In the genomic region with DNA sequence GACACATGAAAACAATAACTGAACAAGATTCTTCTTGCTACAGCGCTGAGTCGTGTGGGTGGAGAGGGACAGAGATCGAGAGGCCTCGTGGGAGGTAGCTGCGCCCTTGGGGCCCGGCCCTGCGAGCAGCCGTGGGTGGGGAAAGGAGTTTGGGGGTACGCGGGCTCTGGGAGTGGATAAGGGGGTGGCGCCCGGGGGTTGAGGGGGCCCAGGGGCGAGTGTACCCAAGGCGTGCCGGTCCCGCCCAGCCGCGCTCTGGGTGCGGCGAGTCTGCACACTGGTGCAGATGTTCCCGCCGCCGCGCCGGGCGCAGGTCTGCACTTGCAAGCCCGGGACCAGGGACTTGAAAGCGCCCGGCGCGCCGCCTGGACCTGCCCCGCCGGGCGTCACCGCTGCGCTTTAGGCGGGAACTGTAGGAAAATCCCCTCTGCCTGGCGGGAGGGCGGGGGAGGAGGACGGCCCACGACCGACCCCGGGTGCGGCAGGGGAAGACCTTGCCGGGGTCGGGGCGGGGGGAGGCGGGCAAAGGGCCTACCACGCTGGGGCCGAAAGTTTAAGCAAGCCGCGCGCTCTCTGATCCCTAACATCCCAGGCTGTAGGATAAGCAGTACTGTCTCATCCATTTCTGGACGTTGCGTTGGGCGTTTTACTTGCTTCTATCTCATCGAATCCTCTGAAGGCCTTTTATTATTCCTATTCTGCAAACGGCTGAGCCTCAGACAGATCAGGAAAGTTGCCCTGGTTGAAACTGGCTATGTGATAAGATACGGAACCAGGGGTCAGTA, we compare ENCODE assay signal across 1 cellular context.
TF ChIP-seq lines count a peak whose summit lies in the region.

No MANE protein-coding gene starts in this region.

TF ChIP-seq in HepG2, 621 proteins besides CTCF, POLR2A, EP300 and RAD21 (continues in another document):
- TF ChIP-seq, protein P1, sequence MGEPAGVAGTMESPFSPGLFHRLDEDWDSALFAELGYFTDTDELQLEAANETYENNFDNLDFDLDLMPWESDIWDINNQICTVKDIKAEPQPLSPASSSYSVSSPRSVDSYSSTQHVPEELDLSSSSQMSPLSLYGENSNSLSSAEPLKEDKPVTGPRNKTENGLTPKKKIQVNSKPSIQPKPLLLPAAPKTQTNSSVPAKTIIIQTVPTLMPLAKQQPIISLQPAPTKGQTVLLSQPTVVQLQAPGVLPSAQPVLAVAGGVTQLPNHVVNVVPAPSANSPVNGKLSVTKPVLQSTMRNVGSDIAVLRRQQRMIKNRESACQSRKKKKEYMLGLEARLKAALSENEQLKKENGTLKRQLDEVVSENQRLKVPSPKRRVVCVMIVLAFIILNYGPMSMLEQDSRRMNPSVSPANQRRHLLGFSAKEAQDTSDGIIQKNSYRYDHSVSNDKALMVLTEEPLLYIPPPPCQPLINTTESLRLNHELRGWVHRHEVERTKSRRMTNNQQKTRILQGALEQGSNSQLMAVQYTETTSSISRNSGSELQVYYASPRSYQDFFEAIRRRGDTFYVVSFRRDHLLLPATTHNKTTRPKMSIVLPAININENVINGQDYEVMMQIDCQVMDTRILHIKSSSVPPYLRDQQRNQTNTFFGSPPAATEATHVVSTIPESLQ (CRISPR knock-in tag; conservative IDR thresholded peaks at IDR 0.05): no peak
- no peak for TF ChIP-seq ZKSCAN5 (CRISPR knock-in tag; IDR thresholded peaks at IDR 0.05)
- TF ChIP-seq ASH2L (IDR thresholded peaks at IDR 0.05; ENCODE audit: insufficient read length, low read depth, low read length): no peak
- TF ChIP-seq SNAPC2 (CRISPR knock-in tag; IDR thresholded peaks at IDR 0.05): no peak
- TF ChIP-seq, protein P2, sequence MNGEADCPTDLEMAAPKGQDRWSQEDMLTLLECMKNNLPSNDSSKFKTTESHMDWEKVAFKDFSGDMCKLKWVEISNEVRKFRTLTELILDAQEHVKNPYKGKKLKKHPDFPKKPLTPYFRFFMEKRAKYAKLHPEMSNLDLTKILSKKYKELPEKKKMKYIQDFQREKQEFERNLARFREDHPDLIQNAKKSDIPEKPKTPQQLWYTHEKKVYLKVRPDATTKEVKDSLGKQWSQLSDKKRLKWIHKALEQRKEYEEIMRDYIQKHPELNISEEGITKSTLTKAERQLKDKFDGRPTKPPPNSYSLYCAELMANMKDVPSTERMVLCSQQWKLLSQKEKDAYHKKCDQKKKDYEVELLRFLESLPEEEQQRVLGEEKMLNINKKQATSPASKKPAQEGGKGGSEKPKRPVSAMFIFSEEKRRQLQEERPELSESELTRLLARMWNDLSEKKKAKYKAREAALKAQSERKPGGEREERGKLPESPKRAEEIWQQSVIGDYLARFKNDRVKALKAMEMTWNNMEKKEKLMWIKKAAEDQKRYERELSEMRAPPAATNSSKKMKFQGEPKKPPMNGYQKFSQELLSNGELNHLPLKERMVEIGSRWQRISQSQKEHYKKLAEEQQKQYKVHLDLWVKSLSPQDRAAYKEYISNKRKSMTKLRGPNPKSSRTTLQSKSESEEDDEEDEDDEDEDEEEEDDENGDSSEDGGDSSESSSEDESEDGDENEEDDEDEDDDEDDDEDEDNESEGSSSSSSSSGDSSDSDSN (CRISPR knock-in tag; IDR thresholded peaks at IDR 0.05): peak; percentile 62
- TF ChIP-seq, protein P3, sequence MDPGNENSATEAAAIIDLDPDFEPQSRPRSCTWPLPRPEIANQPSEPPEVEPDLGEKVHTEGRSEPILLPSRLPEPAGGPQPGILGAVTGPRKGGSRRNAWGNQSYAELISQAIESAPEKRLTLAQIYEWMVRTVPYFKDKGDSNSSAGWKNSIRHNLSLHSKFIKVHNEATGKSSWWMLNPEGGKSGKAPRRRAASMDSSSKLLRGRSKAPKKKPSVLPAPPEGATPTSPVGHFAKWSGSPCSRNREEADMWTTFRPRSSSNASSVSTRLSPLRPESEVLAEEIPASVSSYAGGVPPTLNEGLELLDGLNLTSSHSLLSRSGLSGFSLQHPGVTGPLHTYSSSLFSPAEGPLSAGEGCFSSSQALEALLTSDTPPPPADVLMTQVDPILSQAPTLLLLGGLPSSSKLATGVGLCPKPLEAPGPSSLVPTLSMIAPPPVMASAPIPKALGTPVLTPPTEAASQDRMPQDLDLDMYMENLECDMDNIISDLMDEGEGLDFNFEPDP (CRISPR knock-in tag; conservative IDR thresholded peaks at IDR 0.05): no peak
- TF ChIP-seq, protein P4, sequence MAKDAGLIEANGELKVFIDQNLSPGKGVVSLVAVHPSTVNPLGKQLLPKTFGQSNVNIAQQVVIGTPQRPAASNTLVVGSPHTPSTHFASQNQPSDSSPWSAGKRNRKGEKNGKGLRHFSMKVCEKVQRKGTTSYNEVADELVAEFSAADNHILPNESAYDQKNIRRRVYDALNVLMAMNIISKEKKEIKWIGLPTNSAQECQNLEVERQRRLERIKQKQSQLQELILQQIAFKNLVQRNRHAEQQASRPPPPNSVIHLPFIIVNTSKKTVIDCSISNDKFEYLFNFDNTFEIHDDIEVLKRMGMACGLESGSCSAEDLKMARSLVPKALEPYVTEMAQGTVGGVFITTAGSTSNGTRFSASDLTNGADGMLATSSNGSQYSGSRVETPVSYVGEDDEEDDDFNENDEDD (CRISPR knock-in tag; IDR thresholded peaks at IDR 0.05; ENCODE audit: borderline replicate concordance): peak; percentile 85; the same call in 1 of the 2 replicates
- TF ChIP-seq, protein P5, sequence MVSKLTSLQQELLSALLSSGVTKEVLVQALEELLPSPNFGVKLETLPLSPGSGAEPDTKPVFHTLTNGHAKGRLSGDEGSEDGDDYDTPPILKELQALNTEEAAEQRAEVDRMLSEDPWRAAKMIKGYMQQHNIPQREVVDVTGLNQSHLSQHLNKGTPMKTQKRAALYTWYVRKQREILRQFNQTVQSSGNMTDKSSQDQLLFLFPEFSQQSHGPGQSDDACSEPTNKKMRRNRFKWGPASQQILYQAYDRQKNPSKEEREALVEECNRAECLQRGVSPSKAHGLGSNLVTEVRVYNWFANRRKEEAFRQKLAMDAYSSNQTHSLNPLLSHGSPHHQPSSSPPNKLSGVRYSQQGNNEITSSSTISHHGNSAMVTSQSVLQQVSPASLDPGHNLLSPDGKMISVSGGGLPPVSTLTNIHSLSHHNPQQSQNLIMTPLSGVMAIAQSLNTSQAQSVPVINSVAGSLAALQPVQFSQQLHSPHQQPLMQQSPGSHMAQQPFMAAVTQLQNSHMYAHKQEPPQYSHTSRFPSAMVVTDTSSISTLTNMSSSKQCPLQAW (CRISPR knock-in tag; IDR thresholded peaks at IDR 0.05): no peak
- TF ChIP-seq TAF1 (CRISPR knock-in tag; IDR thresholded peaks at IDR 0.05): no peak
- no peak for TF ChIP-seq KLF12 (CRISPR knock-in tag; IDR thresholded peaks at IDR 0.05; ENCODE audit: borderline replicate concordance)
- 0 out of 2 replicates have a peak, but pooled peaks have one; percentile 43 for TF ChIP-seq GZF1 (CRISPR knock-in tag; IDR thresholded peaks at IDR 0.05)
- peak; percentile 60 for TF ChIP-seq RXRA (CRISPR knock-in tag; IDR thresholded peaks at IDR 0.05)
- no peak for TF ChIP-seq HOXA7 (CRISPR knock-in tag; IDR thresholded peaks at IDR 0.05)
- 0 out of 2 replicates have a peak, but pooled peaks have one; percentile 35 for TF ChIP-seq KLF6 (CRISPR knock-in tag; IDR thresholded peaks at IDR 0.05)
- TF ChIP-seq HCFC1 (IDR thresholded peaks at IDR 0.05; ENCODE audit: low read depth, low read length): no peak
- TF ChIP-seq DMAP1 (CRISPR knock-in tag; IDR thresholded peaks at IDR 0.05): peak; percentile 59; the same call in 1 of the 2 replicates
- 0 out of 2 replicates have a peak, but pooled peaks have one; percentile 8 for TF ChIP-seq ZNF614 (CRISPR knock-in tag; IDR thresholded peaks at IDR 0.05; ENCODE audit: borderline replicate concordance)
- no peak for TF ChIP-seq NFIC (IDR thresholded peaks at IDR 0.05; ENCODE audit: low read length)
- peak; percentile 35; the same call in 1 of the 2 replicates for TF ChIP-seq BORCS8-MEF2B (CRISPR knock-in tag; IDR thresholded peaks at IDR 0.05)
- peak; percentile 77; the same call in 1 of the 2 replicates for TF ChIP-seq ZBTB7B (CRISPR knock-in tag; IDR thresholded peaks at IDR 0.05)
- no peak for TF ChIP-seq PCBP1 (IDR thresholded peaks at IDR 0.05; ENCODE audit: borderline replicate concordance, low read depth, low read length)
- no peak; the same call in 1 of the 2 replicates for TF ChIP-seq JDP2 (CRISPR knock-in tag; IDR thresholded peaks at IDR 0.05; ENCODE audit: borderline replicate concordance)
- TF ChIP-seq AGO1 (IDR thresholded peaks at IDR 0.05; ENCODE audit: low read depth, low read length, poor library complexity, severe bottlenecking): no peak
- TF ChIP-seq ZSCAN29 (CRISPR knock-in tag; conservative IDR thresholded peaks at IDR 0.05): no peak
- TF ChIP-seq, protein P6, sequence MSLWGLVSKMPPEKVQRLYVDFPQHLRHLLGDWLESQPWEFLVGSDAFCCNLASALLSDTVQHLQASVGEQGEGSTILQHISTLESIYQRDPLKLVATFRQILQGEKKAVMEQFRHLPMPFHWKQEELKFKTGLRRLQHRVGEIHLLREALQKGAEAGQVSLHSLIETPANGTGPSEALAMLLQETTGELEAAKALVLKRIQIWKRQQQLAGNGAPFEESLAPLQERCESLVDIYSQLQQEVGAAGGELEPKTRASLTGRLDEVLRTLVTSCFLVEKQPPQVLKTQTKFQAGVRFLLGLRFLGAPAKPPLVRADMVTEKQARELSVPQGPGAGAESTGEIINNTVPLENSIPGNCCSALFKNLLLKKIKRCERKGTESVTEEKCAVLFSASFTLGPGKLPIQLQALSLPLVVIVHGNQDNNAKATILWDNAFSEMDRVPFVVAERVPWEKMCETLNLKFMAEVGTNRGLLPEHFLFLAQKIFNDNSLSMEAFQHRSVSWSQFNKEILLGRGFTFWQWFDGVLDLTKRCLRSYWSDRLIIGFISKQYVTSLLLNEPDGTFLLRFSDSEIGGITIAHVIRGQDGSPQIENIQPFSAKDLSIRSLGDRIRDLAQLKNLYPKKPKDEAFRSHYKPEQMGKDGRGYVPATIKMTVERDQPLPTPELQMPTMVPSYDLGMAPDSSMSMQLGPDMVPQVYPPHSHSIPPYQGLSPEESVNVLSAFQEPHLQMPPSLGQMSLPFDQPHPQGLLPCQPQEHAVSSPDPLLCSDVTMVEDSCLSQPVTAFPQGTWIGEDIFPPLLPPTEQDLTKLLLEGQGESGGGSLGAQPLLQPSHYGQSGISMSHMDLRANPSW (CRISPR knock-in tag; IDR thresholded peaks at IDR 0.05; ENCODE audit: borderline replicate concordance): no peak
- TF ChIP-seq MTA3 (CRISPR knock-in tag; IDR thresholded peaks at IDR 0.05): no peak
- TF ChIP-seq, protein P7, sequence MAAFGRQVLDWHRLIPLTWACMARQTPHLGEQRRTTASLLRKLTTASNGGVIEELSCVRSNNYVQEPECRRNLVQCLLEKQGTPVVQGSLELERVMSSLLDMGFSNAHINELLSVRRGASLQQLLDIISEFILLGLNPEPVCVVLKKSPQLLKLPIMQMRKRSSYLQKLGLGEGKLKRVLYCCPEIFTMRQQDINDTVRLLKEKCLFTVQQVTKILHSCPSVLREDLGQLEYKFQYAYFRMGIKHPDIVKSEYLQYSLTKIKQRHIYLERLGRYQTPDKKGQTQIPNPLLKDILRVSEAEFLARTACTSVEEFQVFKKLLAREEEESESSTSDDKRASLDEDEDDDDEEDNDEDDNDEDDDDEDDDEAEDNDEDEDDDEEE (CRISPR knock-in tag; IDR thresholded peaks at IDR 0.05): no peak
- TF ChIP-seq KDM5A (IDR thresholded peaks at IDR 0.05; ENCODE audit: borderline replicate concordance, low read length): no peak
- TF ChIP-seq, protein P8, sequence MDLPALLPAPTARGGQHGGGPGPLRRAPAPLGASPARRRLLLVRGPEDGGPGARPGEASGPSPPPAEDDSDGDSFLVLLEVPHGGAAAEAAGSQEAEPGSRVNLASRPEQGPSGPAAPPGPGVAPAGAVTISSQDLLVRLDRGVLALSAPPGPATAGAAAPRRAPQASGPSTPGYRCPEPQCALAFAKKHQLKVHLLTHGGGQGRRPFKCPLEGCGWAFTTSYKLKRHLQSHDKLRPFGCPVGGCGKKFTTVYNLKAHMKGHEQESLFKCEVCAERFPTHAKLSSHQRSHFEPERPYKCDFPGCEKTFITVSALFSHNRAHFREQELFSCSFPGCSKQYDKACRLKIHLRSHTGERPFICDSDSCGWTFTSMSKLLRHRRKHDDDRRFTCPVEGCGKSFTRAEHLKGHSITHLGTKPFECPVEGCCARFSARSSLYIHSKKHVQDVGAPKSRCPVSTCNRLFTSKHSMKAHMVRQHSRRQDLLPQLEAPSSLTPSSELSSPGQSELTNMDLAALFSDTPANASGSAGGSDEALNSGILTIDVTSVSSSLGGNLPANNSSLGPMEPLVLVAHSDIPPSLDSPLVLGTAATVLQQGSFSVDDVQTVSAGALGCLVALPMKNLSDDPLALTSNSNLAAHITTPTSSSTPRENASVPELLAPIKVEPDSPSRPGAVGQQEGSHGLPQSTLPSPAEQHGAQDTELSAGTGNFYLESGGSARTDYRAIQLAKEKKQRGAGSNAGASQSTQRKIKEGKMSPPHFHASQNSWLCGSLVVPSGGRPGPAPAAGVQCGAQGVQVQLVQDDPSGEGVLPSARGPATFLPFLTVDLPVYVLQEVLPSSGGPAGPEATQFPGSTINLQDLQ (CRISPR knock-in tag; IDR thresholded peaks at IDR 0.05): no peak
- TF ChIP-seq, protein P9, sequence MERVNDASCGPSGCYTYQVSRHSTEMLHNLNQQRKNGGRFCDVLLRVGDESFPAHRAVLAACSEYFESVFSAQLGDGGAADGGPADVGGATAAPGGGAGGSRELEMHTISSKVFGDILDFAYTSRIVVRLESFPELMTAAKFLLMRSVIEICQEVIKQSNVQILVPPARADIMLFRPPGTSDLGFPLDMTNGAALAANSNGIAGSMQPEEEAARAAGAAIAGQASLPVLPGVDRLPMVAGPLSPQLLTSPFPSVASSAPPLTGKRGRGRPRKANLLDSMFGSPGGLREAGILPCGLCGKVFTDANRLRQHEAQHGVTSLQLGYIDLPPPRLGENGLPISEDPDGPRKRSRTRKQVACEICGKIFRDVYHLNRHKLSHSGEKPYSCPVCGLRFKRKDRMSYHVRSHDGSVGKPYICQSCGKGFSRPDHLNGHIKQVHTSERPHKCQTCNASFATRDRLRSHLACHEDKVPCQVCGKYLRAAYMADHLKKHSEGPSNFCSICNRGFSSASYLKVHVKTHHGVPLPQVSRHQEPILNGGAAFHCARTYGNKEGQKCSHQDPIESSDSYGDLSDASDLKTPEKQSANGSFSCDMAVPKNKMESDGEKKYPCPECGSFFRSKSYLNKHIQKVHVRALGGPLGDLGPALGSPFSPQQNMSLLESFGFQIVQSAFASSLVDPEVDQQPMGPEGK (CRISPR knock-in tag; IDR thresholded peaks at IDR 0.05): peak; percentile 58
- peak; percentile 56; the same call in 1 of the 2 replicates for TF ChIP-seq ZNF768 (CRISPR knock-in tag; IDR thresholded peaks at IDR 0.05)
